ENCODE assay signal across 9 cellular contexts in the genomic region with DNA sequence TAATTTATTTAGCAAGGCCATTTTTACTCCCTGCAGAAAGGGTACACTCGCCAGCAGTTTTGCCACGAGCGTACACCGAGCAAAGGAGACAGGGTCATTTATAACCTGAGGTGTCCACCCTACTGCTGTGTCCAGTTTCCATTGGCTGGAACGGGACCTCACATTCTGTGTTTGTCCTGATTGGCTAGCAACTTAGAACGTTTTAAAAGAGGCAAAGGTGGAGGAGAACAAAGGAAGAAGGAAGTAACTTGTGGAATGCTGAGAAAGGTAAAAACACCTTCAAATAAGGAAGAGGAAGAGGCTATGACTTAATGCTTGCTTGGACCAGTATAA. TPM values are rescaled to one million over a fixed set of nuclear protein-coding genes. Genes with fewer than 3 reads are reported as not detected.
DNase-seq lines count a peak whose midpoint lies in the region; ATAC-seq and TF ChIP-seq lines count a peak whose summit lies in the region.
"Not testable (repeated sequence)": the region's sequence is repeated elsewhere in the genome, so short reads cannot be mapped to it uniquely, and the experiment has no call there.
"Had no signal": no experiment of that assay in that cellular context is flagged by ENCODE, and none has a peak within 500 bp of the region (broad histone marks: within the 10 kb centered on the region; RNA-seq: fewer than 3 reads in every experiment).

No MANE protein-coding gene starts in this region.

- peak overlapping the region; percentile 99 for H3K27ac ChIP-seq in KOPT-K1 (ENCODE audit: low read depth, low read length, poor library complexity, severe bottlenecking)
- H3K27ac ChIP-seq in mesendoderm (ENCODE audit: low read depth, low read length), result not testable (repeated sequence)

- not testable (repeated sequence) for DNase-seq in AG09309 (ENCODE audit: low read depth); T-helper 17 cell; adipocyte (ENCODE audit: low read depth); fibroblast of mammary gland (ENCODE audit: low read depth); mesendoderm
- peak; percentile 8 for DNase-seq in stimulated activated CD4-positive, alpha-beta T cell treated with anti-CD3 and anti-CD28 coated beads, Interleukin-1b, Interleukin-23, amount 100 ng/mL, for 48 hours

- not testable (repeated sequence) for H3K23ac ChIP-seq in mesendoderm (ENCODE audit: low read length)

- H3K36me3 Mint-ChIP-seq in T-helper 17 cell (ENCODE audit: low read depth), result not testable (repeated sequence)

- peak overlapping the region; percentile 96 for H3K27ac Mint-ChIP-seq in T-helper 17 cell

- H3K4me3 Mint-ChIP-seq in T-helper 17 cell, result peak overlapping the region; percentile 97

- not testable (repeated sequence) for H3K79me2 ChIP-seq in mesendoderm (ENCODE audit: control insufficient read depth, insufficient read depth, low read length)

- not testable (repeated sequence) for H3K9me3 ChIP-seq in KOPT-K1 (ENCODE audit: insufficient read depth, low read length, poor library complexity, severe bottlenecking); T-helper 17 cell (ENCODE audit: control insufficient read depth, low read length, poor library complexity, severe bottlenecking); adipocyte (ENCODE audit: control insufficient read depth, low read length)

- not testable (repeated sequence) for H3K79me1 ChIP-seq in mesendoderm (ENCODE audit: low read length)

- not testable (repeated sequence) for H2AK5ac ChIP-seq in mesendoderm (ENCODE audit: low read length)

- not testable (repeated sequence) for H3K4ac ChIP-seq in mesendoderm (ENCODE audit: low read depth, low read length)

- peak overlapping the region; percentile 15 for H3K56ac ChIP-seq in mesendoderm (ENCODE audit: low read length)

- H3K27me3 Mint-ChIP-seq in T-helper 17 cell, result not testable (repeated sequence)

- peak overlapping the region; percentile 94 for H3K9ac ChIP-seq in adipocyte (ENCODE audit: low read length)
- H3K9ac ChIP-seq in mesendoderm (ENCODE audit: low read length), result not testable (repeated sequence)

- H2BK5ac ChIP-seq in mesendoderm (ENCODE audit: low read length), result not testable (repeated sequence)

- H3K4me1 ChIP-seq in adipocyte (ENCODE audit: control insufficient read depth, insufficient read depth, low read length); mesendoderm (ENCODE audit: control insufficient read depth, low read depth, low read length): not testable (repeated sequence)

- H4K5ac ChIP-seq in mesendoderm (ENCODE audit: low read length), result not testable (repeated sequence)

- not testable (repeated sequence) for H3K27me3 ChIP-seq in adipocyte (replicated peaks; ENCODE audit: control insufficient read depth, insufficient read depth, low read length); mesendoderm (ENCODE audit: insufficient read depth, low read length, poor library complexity)

- H4K8ac ChIP-seq in mesendoderm (ENCODE audit: low read depth, low read length), result not testable (repeated sequence)

- H3K18ac ChIP-seq in mesendoderm (ENCODE audit: low read length), result not testable (repeated sequence)

- not testable (repeated sequence) for H3K36me3 ChIP-seq in KOPT-K1 (ENCODE audit: insufficient read depth, low read length); adipocyte (ENCODE audit: control insufficient read depth, insufficient read depth, low read length, severe bottlenecking); mesendoderm (ENCODE audit: control insufficient read depth, insufficient read depth, low read length)

- not testable (repeated sequence) for TF ChIP-seq CTCF in AG09309 (IDR thresholded peaks at IDR 0.05; ENCODE audit: control insufficient read depth, insufficient read depth, low read depth, low read length, missing control alignments); fibroblast of mammary gland (conservative IDR thresholded peaks at IDR 0.05; ENCODE audit: control insufficient read depth, insufficient read depth, low read depth, low read length)

- not testable (repeated sequence) for H2BK120ac ChIP-seq in mesendoderm (ENCODE audit: low read depth, low read length)

- H3K4me2 ChIP-seq in mesendoderm (ENCODE audit: low read length), result not testable (repeated sequence)

- not testable (repeated sequence) for H2BK15ac ChIP-seq in mesendoderm (replicated peaks; ENCODE audit: low read depth)

- peaks cover 21% of the 10 kb centered on the region for H3K4me1 Mint-ChIP-seq in T-helper 17 cell

- WGBS in mesendoderm (ENCODE audit: extremely low coverage, insufficient coverage, low lambda C conversion rate), result no CpG with 5 or more reads among the region's 6 CpGs

- peak; percentile 11 for ATAC-seq in GM19324 (IDR thresholded peaks at IDR 0.05; ENCODE audit: low FRiP score, unreplicated experiment)
- not testable (repeated sequence) for ATAC-seq in T-helper 17 cell

- H3K4me3 ChIP-seq in AG09309 (ENCODE audit: control insufficient read depth, low read depth, low read length), result peak overlapping the region; percentile 78
- peak overlapping the region; percentile 88 for H3K4me3 ChIP-seq in adipocyte (ENCODE audit: low read length)
- H3K4me3 ChIP-seq in fibroblast of mammary gland (ENCODE audit: control insufficient read depth, low read depth, low read length), result peak overlapping the region; percentile 72
- H3K4me3 ChIP-seq in mesendoderm (ENCODE audit: low read length), result not testable (repeated sequence)

RNA-seq across cellular contexts. Expression of a gene that starts 21.9 kb away (rescaled TPM):
- under 1 TPM in 1 of 2 donors, not detected in 1; 0.07 TPM for total RNA-seq in T-helper 17 cell
- polyA plus RNA-seq in mesendoderm (2013, experiment 1 of 2), result not detected
- not detected for polyA plus RNA-seq in mesendoderm (2013, experiment 2 of 2)
- total RNA-seq: cardiac septum had no signal

RNA-seq across cellular contexts. Expression of a gene that starts 49.9 kb away (rescaled TPM):
- not detected for total RNA-seq in T-helper 17 cell
- polyA plus RNA-seq in mesendoderm (2013, experiment 1 of 2), result not detected
- 0.03 TPM for polyA plus RNA-seq in mesendoderm (2013, experiment 2 of 2)
- total RNA-seq: cardiac septum had no signal
